In genomic region chr13:45784755-45785675, GRCh38 we compare ENCODE assay signal across 16 cellular contexts.
A peak's percentile ranks its signal among the peaks of the same experiment; 100 is the strongest.
DNase-seq lines count a peak whose midpoint lies in the region; ATAC-seq, FAIRE-seq and TF ChIP-seq lines count a peak whose summit lies in the region.
"Had no signal": no experiment of that assay in that cellular context is flagged by ENCODE, and none has a peak within 500 bp of the region (broad histone marks: within the 10 kb centered on the region; RNA-seq: fewer than 3 reads in every experiment).

No MANE protein-coding gene starts in this region.

- H3K9me3 Mint-ChIP-seq in activated T-cell treated with anti-CD3 and anti-CD28 coated beads, Interleukin-2, amount 50 U/mL, for 4 hours, result no peaks in the 10 kb centered on the region

- no peak for FAIRE-seq in bronchial epithelial cell (lab: Jason Lieb, UNC)
- FAIRE-seq in urothelium cell line (lab: Jason Lieb, UNC), result peak; percentile 35
- FAIRE-seq: A204.1, HTR-8/SVneo had no signal

- H3K36me3 ChIP-seq in bronchial epithelial cell (ENCODE audit: control insufficient read depth, insufficient read depth, low read length), result no peaks in the 10 kb centered on the region

- H3K4me3 Mint-ChIP-seq in activated T-cell treated with anti-CD3 and anti-CD28 coated beads, Interleukin-2, amount 50 U/mL, for 4 hours, result no peak overlapping the region

- peaks cover 2% of the 10 kb centered on the region for H3K27me3 ChIP-seq in bronchial epithelial cell (ENCODE audit: control insufficient read depth, insufficient read depth, low read length)

- no peaks in the 10 kb centered on the region for H3K36me3 Mint-ChIP-seq in activated T-cell treated with anti-CD3 and anti-CD28 coated beads, Interleukin-2, amount 50 U/mL, for 4 hours (ENCODE audit: insufficient read depth)

- H3K4me3 ChIP-seq in bronchial epithelial cell (ENCODE audit: low read depth, low read length), result no peak overlapping the region

- peaks cover 8% of the 10 kb centered on the region for H3K4me1 Mint-ChIP-seq in activated T-cell treated with anti-CD3 and anti-CD28 coated beads, Interleukin-2, amount 50 U/mL, for 4 hours (ENCODE audit: low read depth)

- no peak for DNase-seq in activated T-cell treated with anti-CD3 and anti-CD28 coated beads, Interleukin-2, amount 50 U/mL, for 4 hours
- DNase-seq in activated T-cell treated with anti-CD3 and anti-CD28 coated beads for 4 hours, result no peak
- peak; percentile 50 for DNase-seq in bronchial epithelial cell (ENCODE audit: low read depth)
- peak; percentile 57 for DNase-seq in kidney tubule cell (ENCODE audit: low spot score)
- peak; percentile 3 for DNase-seq in urothelium cell line (ENCODE audit: low spot score)
- DNase-seq in CD1c-positive myeloid dendritic cell (ENCODE audit: extremely low spot score), result no peak
- no peak for DNase-seq in HuH-7 (ENCODE audit: low spot score)
- DNase-seq: DMS53, KBM-7, NCI-H1048, NCI-H146, NCI-H2081 treated with DMSO at 0.1 percent for 48 hours, NCI-H2227 treated with DMSO at 0.1 percent for 48 hours had no signal

- TF ChIP-seq CTCF in bronchial epithelial cell (IDR thresholded peaks at IDR 0.05; ENCODE audit: insufficient read depth, low read length, severe bottlenecking), result no peak

- H3K27me3 Mint-ChIP-seq in activated T-cell treated with anti-CD3 and anti-CD28 coated beads, Interleukin-2, amount 50 U/mL, for 4 hours (ENCODE audit: low read depth), result peaks cover 3% of the 10 kb centered on the region

- ATAC-seq in activated T-cell treated with anti-CD3 and anti-CD28 coated beads, Interleukin-2, amount 50 U/mL, for 4 hours, result peak; percentile 27 to 28
- ATAC-seq in GM21367 (IDR thresholded peaks at IDR 0.05; ENCODE audit: unreplicated experiment), result no peak

Comparison
In these comparisons a context has a peak if more than half of its experiments do, and no peak if none do; other contexts are left out.
1. DNase-seq: peak in bronchial epithelial cell (single experiment), kidney tubule cell (single experiment) and urothelium cell line (single experiment); none in activated T-cell treated with anti-CD3 and anti-CD28 coated beads, Interleukin-2, amount 50 U/mL, for 4 hours (single experiment), activated T-cell treated with anti-CD3 and anti-CD28 coated beads for 4 hours (single experiment), CD1c-positive myeloid dendritic cell (single experiment) and HuH-7 (single experiment).